Comparison of ENCODE assay signal across 12 cellular contexts in genomic region chr13:44932850-44933251, GRCh38. TPM values are rescaled to one million over a fixed set of nuclear protein-coding genes. Genes with fewer than 3 reads are reported as not detected.
DNase-seq lines count a peak whose midpoint lies in the region; ATAC-seq and TF ChIP-seq lines count a peak whose summit lies in the region.
"Had no signal": no experiment of that assay in that cellular context is flagged by ENCODE, and none has a peak within 500 bp of the region (broad histone marks: within the 10 kb centered on the region; RNA-seq: fewer than 3 reads in every experiment).

No MANE protein-coding gene starts in this region.

- H3K27ac Mint-ChIP-seq in activated naive CD8-positive, alpha-beta T cell treated with anti-CD3 and anti-CD28 coated beads for 36 hours: no peak overlapping the region
- H3K27ac Mint-ChIP-seq: CD4-positive, alpha-beta memory T cell had no signal

- no peaks in the 10 kb centered on the region for H3K27me3 Mint-ChIP-seq in activated naive CD8-positive, alpha-beta T cell treated with anti-CD3 and anti-CD28 coated beads for 36 hours

- H3K27ac ChIP-seq in adrenal gland: peak overlapping the region in 3 of 5 donors; percentile 4 to 85 (median 79)
- H3K27ac ChIP-seq in heart right ventricle: peak overlapping the region in 9 of 10 donors; percentile 26 to 80 (median 50)
- H3K27ac ChIP-seq: HL-60 had no signal

- TF ChIP-seq CTCF in adrenal gland (IDR thresholded peaks at IDR 0.05) (no peak), heart right ventricle (IDR thresholded peaks at IDR 0.05) (no peak)

- intact Hi-C loops in adrenal gland (cut with DNase I) (no loop called here), heart right ventricle (cut with DNase I) (no loop called here)

- no peaks in the 10 kb centered on the region for H3K9me3 ChIP-seq in adrenal gland (replicated peaks in 1 of 3)
- H3K9me3 ChIP-seq in heart right ventricle: no peaks in the 10 kb centered on the region

- peak in 1 of 2 donors; percentile 3 for TF ChIP-seq POLR2A in adrenal gland (IDR thresholded peaks at IDR 0.05)

- H3K9me3 Mint-ChIP-seq in activated naive CD8-positive, alpha-beta T cell treated with anti-CD3 and anti-CD28 coated beads for 36 hours: no peaks in the 10 kb centered on the region
- H3K9me3 Mint-ChIP-seq: CD4-positive, alpha-beta memory T cell had no signal

- no peak overlapping the region for H3K4me3 Mint-ChIP-seq in activated naive CD8-positive, alpha-beta T cell treated with anti-CD3 and anti-CD28 coated beads for 36 hours
- H3K4me3 Mint-ChIP-seq: CD4-positive, alpha-beta memory T cell had no signal

- peaks cover 0 to 46% of the 10 kb centered on the region in 2 donors for H3K4me1 ChIP-seq in adrenal gland (replicated peaks in 1 of 2)
- H3K4me1 ChIP-seq in heart right ventricle: peaks cover 0 to 45% (median 34%) of the 10 kb centered on the region in 9 donors

- no peak overlapping the region for H3K4me3 ChIP-seq in adrenal gland
- no peak overlapping the region for H3K4me3 ChIP-seq in heart right ventricle

- H3K4me1 Mint-ChIP-seq in activated naive CD8-positive, alpha-beta T cell treated with anti-CD3 and anti-CD28 coated beads for 36 hours: peaks cover 11% of the 10 kb centered on the region
- H3K4me1 Mint-ChIP-seq: CD4-positive, alpha-beta memory T cell had no signal

- no peaks in the 10 kb centered on the region for H3K27me3 ChIP-seq in adrenal gland
- H3K27me3 ChIP-seq in heart right ventricle: no peaks in the 10 kb centered on the region

- DNase-seq in ELR (ENCODE audit: low read depth): peak; percentile 83
- DNase-seq in adrenal gland: peak in 6 of 7 donors; percentile 35 to 77 (median 56)
- DNase-seq in heart right ventricle: peak in 1 of 2 donors; percentile 31
- DNase-seq in renal cortical epithelial cell (ENCODE audit: low read depth): peak; percentile 85
- no peak for DNase-seq in KG1 (lab: John Stamatoyannopoulos, UW)
- no peak for DNase-seq in activated naive CD8-positive, alpha-beta T cell treated with anti-CD3 and anti-CD28 coated beads for 36 hours
- DNase-seq in ureter (ENCODE audit: low spot score): no peak
- DNase-seq: CD4-positive, alpha-beta memory T cell; H7; NCI-H2029 treated with DMSO at 0.1 percent for 48 hours had no signal

- peak; percentile 73 to 94 (median 85) for ATAC-seq in heart right ventricle
- ATAC-seq in HG02623 (IDR thresholded peaks at IDR 0.05; ENCODE audit: unreplicated experiment): no peak

- WGBS in adrenal gland, 4 donors: 38 to 56% (median 46%) methylated on average over 7 of the region's 7 CpGs
- 48 to 65% methylated on average over 7 of the region's 7 CpGs for WGBS in heart right ventricle, 2 donors

- no peaks in the 10 kb centered on the region for H3K36me3 ChIP-seq in adrenal gland (replicated peaks in 1 of 2)
- no peaks in the 10 kb centered on the region for H3K36me3 ChIP-seq in heart right ventricle

- peaks cover 4% of the 10 kb centered on the region for H3K36me3 Mint-ChIP-seq in activated naive CD8-positive, alpha-beta T cell treated with anti-CD3 and anti-CD28 coated beads for 36 hours

RNA-seq across cellular contexts. Expression of gene NUFIP1, which starts 56.4 kb away (rescaled TPM):
- total RNA-seq in adrenal gland (1 to 10 TPM in 7 of 8 donors, under 1 TPM in 1; 0.79 to 6.9 (median 4.1) TPM), heart right ventricle (1 to 10 TPM; 2.3 to 5.0 (median 3.2) TPM), renal cortical epithelial cell (2.6 and 5.2 TPM in 2 replicates), ureter (9.3 TPM)
- polyA plus RNA-seq in adrenal gland (1 to 10 TPM; 2.7 to 9.3 (median 2.8) TPM), heart right ventricle (1 to 10 TPM; 1.5 to 2.0 TPM)
- 10 to 100 TPM; 14.1 to 14.4 TPM for total RNA-seq in activated naive CD8-positive, alpha-beta T cell treated with anti-CD3 and anti-CD28 coated beads for 36 hours

RNA-seq across cellular contexts. Expression of gene GPALPP1, which starts 56.5 kb away (rescaled TPM):
- total RNA-seq in adrenal gland (10 to 100 TPM; 12.7 to 38.6 (median 24.0) TPM), heart right ventricle (10 to 100 TPM; 10.9 to 16.5 (median 13.0) TPM), renal cortical epithelial cell (22.1 and 32.5 TPM in 2 replicates), ureter (41.5 TPM)
- polyA plus RNA-seq in adrenal gland (10 to 100 TPM in 2 of 3 donors, 1 to 10 TPM in 1; 9.6 to 20.6 (median 11.3) TPM), heart right ventricle (1 to 10 TPM; 5.7 to 6.7 TPM)
- total RNA-seq in activated naive CD8-positive, alpha-beta T cell treated with anti-CD3 and anti-CD28 coated beads for 36 hours: 10 to 100 TPM; 29.1 to 32.2 TPM

Comparison
In these comparisons a context has a peak if more than half of its experiments do, and no peak if none do; other contexts are left out.
1. DNase-seq: peak in ELR (single experiment), adrenal gland (6 of 7) and renal cortical epithelial cell (single experiment); none in KG1 (single experiment), activated naive CD8-positive, alpha-beta T cell treated with anti-CD3 and anti-CD28 coated beads for 36 hours (single experiment) and ureter (single experiment).